13 cellular contexts compared by ENCODE assay signal in the genomic region with DNA sequence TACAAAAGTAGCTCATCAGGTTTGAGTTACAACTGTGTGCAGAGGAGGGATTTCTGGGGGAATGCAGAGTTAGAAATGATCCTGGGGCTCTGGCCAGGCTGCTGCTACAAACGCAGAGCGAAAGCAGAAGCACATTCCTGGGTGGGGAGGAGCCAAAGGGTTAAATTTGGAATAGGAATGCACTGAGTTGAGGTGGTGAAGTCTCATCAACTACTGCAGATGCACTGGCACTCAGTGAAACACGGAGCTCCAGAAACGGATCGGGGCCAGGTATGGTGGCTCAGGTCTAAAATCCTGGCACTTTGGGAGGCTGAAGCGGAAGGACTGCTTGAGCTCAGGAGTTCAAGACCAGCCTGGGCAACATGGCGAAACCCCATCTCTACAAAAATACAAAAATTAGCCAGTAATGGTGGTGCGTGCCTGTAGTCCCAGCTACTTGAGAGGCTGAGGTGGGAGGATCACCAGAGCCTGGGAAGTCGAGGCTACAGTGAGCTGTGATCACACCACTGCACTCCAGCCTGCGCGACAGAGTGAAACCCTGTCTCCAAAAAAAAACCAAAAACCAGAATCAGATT. TPM values are rescaled to one million over a fixed set of nuclear protein-coding genes. Genes with fewer than 3 reads are reported as not detected.
DNase-seq lines count a peak whose midpoint lies in the region; ATAC-seq, FAIRE-seq and TF ChIP-seq lines count a peak whose summit lies in the region.
"Had no signal": no experiment of that assay in that cellular context is flagged by ENCODE, and none has a peak within 500 bp of the region (broad histone marks: within the 10 kb centered on the region; RNA-seq: fewer than 3 reads in every experiment).

No MANE protein-coding gene starts in this region.

- in situ Hi-C loops in KBM-7 (cut with MboI; ENCODE audit: low pct_unique_long_range_greater_than_20kb, low sequenced_read_pairs): no loop called here
- in situ Hi-C loops in GM12878 (cut with MboI): no loop called here

- no peak overlapping the region for H2BK12ac ChIP-seq in mesenchymal stem cell (ENCODE audit: low read length in 2 of 2)

- peak overlapping the region in 1 of 2 experiments; percentile 71 for H3K14ac ChIP-seq in mesenchymal stem cell (ENCODE audit: low read length in 2 of 2)

- no peak for TF ChIP-seq POLR2A in GM12878 (IDR thresholded peaks at IDR 0.05; ENCODE audit: low read depth, low read length)

- TF ChIP-seq CTCF in GM12878 (IDR thresholded peaks at IDR 0.05 in 2 of 3, conservative IDR thresholded peaks at IDR 0.05 in 1 of 3; ENCODE audit: control insufficient read depth in 2 of 3, extremely low read depth in 1 of 3, insufficient read depth in 1 of 3, low read depth in 3 of 3, low read length in 3 of 3): no peak

- no peak overlapping the region for H2AK5ac ChIP-seq in mesenchymal stem cell (ENCODE audit: low read length, severe bottlenecking)

- intact Hi-C loops in GM12878 (cut with micrococcal nuclease; ENCODE audit: unreplicated experiment): loop anchor here (2.0 to 5.0 kb wide), 2 partner anchors 41 to 86 kb away; a partner anchor contains a TSS

- H3K4me2 ChIP-seq in GM12878 (ENCODE audit: control insufficient read depth, insufficient read depth) (peak overlapping the region; percentile 88), mesenchymal stem cell (ENCODE audit: low read length, poor library complexity, severe bottlenecking) (no peak overlapping the region)

- POLR2A ChIA-PET in GM12878 (lab: Charles Lee): interaction anchor here (1.2 to 5.0 kb wide), 4 partner anchors 16 to 78 kb away, joined by 4 to 34 read pairs (median 18); a partner anchor contains a TSS

- 97% methylated on average over 11 of the region's 11 CpGs for WGBS in GM12878 (ENCODE audit: insufficient coverage, insufficient replicate concordance, low lambda C conversion rate, missing lambda C conversion rate)
- WGBS in mesenchymal stem cell: 70% methylated on average over 9 of the region's 11 CpGs

- no peak for TF ChIP-seq EP300 in GM12878 (IDR thresholded peaks at IDR 0.05; ENCODE audit: borderline replicate concordance in 1 of 2, control insufficient read depth in 1 of 2, low read depth in 2 of 2, low read length in 2 of 2)

- no peak overlapping the region for H3K4ac ChIP-seq in mesenchymal stem cell (ENCODE audit: low read depth in 1 of 2, low read length in 2 of 2)

- H3K4me3 ChIP-seq in GM12878: peak overlapping the region; percentile 92; the same call in 1 of the 2 replicates
- peak overlapping the region in 1 of 2 experiments; percentile 17 for H3K4me3 ChIP-seq in mesenchymal stem cell (ENCODE audit: insufficient read depth in 1 of 2, low read depth in 1 of 2, low read length in 2 of 2)
- H3K4me3 ChIP-seq in subcutaneous abdominal adipose tissue (ENCODE audit: low read depth in 1 of 5, low read length in 5 of 5): peak overlapping the region in 3 of 5 donors; percentile 6 to 32 (median 25)

- CTCF ChIA-PET in GM12878 (lab: Yijun Ruan, JAX): interaction anchor here (0.8 to 2.6 kb wide), 10 partner anchors 16 to 91 kb away, joined by 3 to 14 read pairs (median 4); no protein-coding TSS in a partner anchor

- ATAC-seq in GM12878: no peak
- ATAC-seq in GM21717 (IDR thresholded peaks at IDR 0.05; ENCODE audit: unreplicated experiment): no peak
- no peak for ATAC-seq in GM21529 (IDR thresholded peaks at IDR 0.05; ENCODE audit: unreplicated experiment)

- H2BK15ac ChIP-seq in mesenchymal stem cell (ENCODE audit: low read depth, poor library complexity, severe bottlenecking): no peak overlapping the region

- H3K27ac ChIP-seq in GM12878 (ENCODE audit: control insufficient read depth, insufficient read depth) (peak overlapping the region; percentile 84; the same call in 1 of the 2 replicates), mesenchymal stem cell (ENCODE audit: low read length, poor library complexity, severe bottlenecking) (no peak overlapping the region), subcutaneous abdominal adipose tissue (ENCODE audit: low read depth, low read length) (peak overlapping the region; percentile 71)

- H2AFZ ChIP-seq in GM12878 (ENCODE audit: control insufficient read depth, low read depth, low read length) (no peak overlapping the region), mesenchymal stem cell (ENCODE audit: low read depth, low read length) (no peak overlapping the region)

- SMC1A ChIA-PET in GM12878 (lab: Charles Lee; ENCODE audit: uncharacterized antibody, unreplicated experiment): interaction anchor here (1.1 to 4.0 kb wide), 10 partner anchors 12 to 91 kb away, joined by 3 to 40 read pairs (median 6); no protein-coding TSS in a partner anchor

- H3K79me2 ChIP-seq in GM12878 (ENCODE audit: control insufficient read depth, insufficient read depth, low read length): peaks cover 64% of the 10 kb centered on the region

- no peak for TF ChIP-seq RAD21 in GM12878 (IDR thresholded peaks at IDR 0.05; ENCODE audit: insufficient read depth, low read depth, low read length)

- FAIRE-seq in GM12878 (lab: Jason Lieb, UNC): no peak

- H3K27me3 ChIP-seq in GM12878 (replicated peaks in 1 of 2; ENCODE audit: control insufficient read depth in 2 of 2, insufficient read depth in 2 of 2, low read length in 1 of 2) (no peaks in the 10 kb centered on the region), mesenchymal stem cell (ENCODE audit: control insufficient read depth in 1 of 2, insufficient read depth in 1 of 2, low read length in 2 of 2) (no peaks in the 10 kb centered on the region), subcutaneous abdominal adipose tissue (ENCODE audit: control insufficient read depth in 5 of 5, insufficient read depth in 4 of 5, low read length in 5 of 5) (no peaks in the 10 kb centered on the region)

- H2BK5ac ChIP-seq in mesenchymal stem cell (ENCODE audit: low read depth, low read length, poor library complexity, severe bottlenecking): no peak overlapping the region

- no peak overlapping the region for H2BK120ac ChIP-seq in mesenchymal stem cell (ENCODE audit: low read depth, low read length)

- no peak overlapping the region for H3K23ac ChIP-seq in mesenchymal stem cell (ENCODE audit: low read length in 2 of 2)

- no peak overlapping the region for H3K18ac ChIP-seq in mesenchymal stem cell (ENCODE audit: low read depth in 1 of 2, low read length in 2 of 2)

- H3K9ac ChIP-seq in GM12878 (ENCODE audit: control insufficient read depth, insufficient read depth, low read length): no peak overlapping the region
- no peak overlapping the region for H3K9ac ChIP-seq in mesenchymal stem cell (ENCODE audit: low read length)
- peak overlapping the region in 2 of 5 donors; percentile 26 to 43 for H3K9ac ChIP-seq in subcutaneous abdominal adipose tissue (ENCODE audit: low read length in 5 of 5)

- H4K91ac ChIP-seq in mesenchymal stem cell (ENCODE audit: low read length): no peak overlapping the region

- H3K4me1 ChIP-seq in GM12878 (ENCODE audit: control insufficient read depth, insufficient read depth, low read length) (peaks cover 12% of the 10 kb centered on the region), mesenchymal stem cell (ENCODE audit: control insufficient read depth, insufficient read depth, low read depth, low read length) (peaks cover 15% of the 10 kb centered on the region), subcutaneous abdominal adipose tissue (ENCODE audit: control insufficient read depth in 5 of 5, insufficient read depth in 5 of 5, low read length in 5 of 5) (peaks cover 8 to 59% (median 46%) of the 10 kb centered on the region in 5 donors)

- peaks cover 10% of the 10 kb centered on the region for H3K79me1 ChIP-seq in mesenchymal stem cell (replicated peaks; ENCODE audit: low read length, poor library complexity, severe bottlenecking)

- no peaks in the 10 kb centered on the region for H4K20me1 ChIP-seq in GM12878 (ENCODE audit: control insufficient read depth, insufficient read depth)

- no peak overlapping the region for H4K8ac ChIP-seq in mesenchymal stem cell (ENCODE audit: low read length)

- DNase-seq in KBM-7: peak; percentile 15
- no peak for DNase-seq in GM12878 (ENCODE audit: low read depth, low spot score)
- peak; percentile 26 for DNase-seq in mesenchymal stem cell
- no peak for DNase-seq in T-helper 9 cell
- no peak for DNase-seq in NCI-H2171 (lab: John Stamatoyannopoulos, UW)
- DNase-seq: activated CD4-positive, alpha-beta T cell treated with anti-CD3 and anti-CD28 coated beads, Interleukin-2, amount 50 U/mL, for 1 hour; activated naive CD8-positive, alpha-beta T cell treated with anti-CD3 and anti-CD28 coated beads for 36 hours; NCI-H446; retina; SIG-M5 had no signal

- no peaks in the 10 kb centered on the region for H3K9me3 ChIP-seq in GM12878 (replicated peaks; ENCODE audit: control insufficient read depth, insufficient read depth, low read length)
- H3K9me3 ChIP-seq in mesenchymal stem cell (ENCODE audit: control insufficient read depth, low read length): no peaks in the 10 kb centered on the region
- H3K9me3 ChIP-seq in subcutaneous abdominal adipose tissue (ENCODE audit: control insufficient read depth in 5 of 5, low read length in 5 of 5): no peaks in the 10 kb centered on the region

- H3K36me3 ChIP-seq in GM12878 (ENCODE audit: control insufficient read depth in 2 of 2, insufficient read depth in 2 of 2, low read length in 1 of 2): peaks cover 0 to 5% of the 10 kb centered on the region in 2 experiments; a peak in 2 of 4 replicates
- H3K36me3 ChIP-seq in mesenchymal stem cell (ENCODE audit: control insufficient read depth in 1 of 2, insufficient read depth in 2 of 2, low read depth in 1 of 2, low read length in 2 of 2): peaks cover 4% of the 10 kb centered on the region in 2 experiments
- no peaks in the 10 kb centered on the region for H3K36me3 ChIP-seq in subcutaneous abdominal adipose tissue (ENCODE audit: control insufficient read depth in 5 of 5, insufficient read depth in 5 of 5, low read length in 5 of 5)

- RAD21 ChIA-PET in GM12878 (lab: Charles Lee; ENCODE audit: unreplicated experiment): interaction anchor here (0.6 to 4.2 kb wide), 9 partner anchors 14 to 192 kb away, joined by 3 to 28 read pairs (median 6); a partner anchor contains a TSS

- BruUV-seq in GM12878 (replicated peaks; lab: Mats Ljungman, UMichigan): no TSS peak

RNA-seq across cellular contexts. Expression of a gene that starts 3.2 kb away (rescaled TPM):
- total RNA-seq in GM12878 (2013; cell fraction: nucleolus; rRNA removed): 141 and 149 TPM in 2 replicates
- total RNA-seq in GM12878 (2014; rRNA removed) (21.9 and 25.0 TPM in 2 replicates), GM12878 (2014; rRNA removed; fragmentation: Illumina TruSeq; extraction: Trizol) (23.4 and 25.4 TPM in 2 replicates), GM12878 (2021) (21.2 and 23.6 TPM in 2 replicates)
- polyA plus RNA-seq in GM12878 (2011; ENCODE audit: low read depth): 16.9 TPM
- polyA plus RNA-seq in GM12878 (2011; rRNA removed) (27.6 and 32.8 TPM in 2 replicates), GM12878 (2014; fragmentation: Illumina TruSeq; extraction: Trizol) (20.6 and 33.6 TPM in 2 replicates), GM12878 (2014; fragmentation: Nextera tagmentation; extraction: Ambion mirVana) (1 to 10 TPM; 5.2 to 5.3 TPM), GM12878 (2014; rRNA removed) (29.2 and 31.6 TPM in 2 replicates), GM12878 (2016; fragmentation: Nextera tagmentation; extraction: Ambion mirVana) (10 to 100 TPM in 1 of 2 experiments, 1 to 10 TPM in 1; 5.3 to 15.6 TPM)
- polyA plus RNA-seq in GM12878 (2011; cell fraction: cytosol; rRNA removed): 18.6 and 19.7 TPM in 2 replicates
- 64.0 and 71.0 TPM in 2 replicates for polyA plus RNA-seq in GM12878 (2011; cell fraction: nucleus; rRNA removed)
- 23.1 and 24.9 TPM in 2 replicates for polyA plus RNA-seq in GM12878 (2012)
- 25.0 and 27.1 TPM in 2 replicates for polyA minus RNA-seq in GM12878 (2011; rRNA and poly(A)+ RNA removed)
- polyA minus RNA-seq in GM12878 (2011; cell fraction: cytosol; rRNA and poly(A)+ RNA removed): 7.3 and 10.0 TPM in 2 replicates
- 12.7 and 23.2 TPM in 2 replicates for polyA minus RNA-seq in GM12878 (2011; cell fraction: nucleus; rRNA and poly(A)+ RNA removed)
- polyA plus RNA-seq in mesenchymal stem cell (2013, experiment 1 of 2): 22.7 TPM
- polyA plus RNA-seq in mesenchymal stem cell (2013, experiment 2 of 2): 22.9 TPM

Comparison
In these comparisons a context has a peak if more than half of its experiments do, and no peak if none do; other contexts are left out.
1. DNase-seq: peak in KBM-7 (single experiment) and mesenchymal stem cell (single experiment); none in GM12878 (single experiment), T-helper 9 cell (single experiment) and NCI-H2171 (single experiment).